In the genomic region with DNA sequence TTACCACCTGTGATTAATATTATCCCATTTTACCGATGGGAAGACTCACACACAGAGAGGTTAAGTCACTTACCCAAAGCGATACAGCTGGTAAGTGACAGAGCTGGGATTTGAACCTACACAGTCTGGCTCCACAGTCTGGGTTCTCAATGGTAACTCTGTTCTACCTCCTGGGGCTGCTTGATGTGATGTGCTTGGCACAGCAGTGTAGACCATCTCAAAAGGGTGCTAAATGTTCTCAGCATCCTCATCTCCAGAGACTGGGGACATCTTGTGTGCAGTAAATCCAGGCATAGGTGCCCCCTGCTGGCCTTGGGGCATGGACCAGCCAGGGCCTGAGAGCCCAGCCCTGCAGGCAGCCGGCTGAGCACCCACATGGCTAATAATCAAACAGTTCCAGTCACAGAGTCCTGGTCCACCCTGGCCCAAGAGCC, we compare ENCODE assay signal across 8 cellular contexts. TPM values are rescaled to one million over a fixed set of nuclear protein-coding genes. Genes with fewer than 3 reads are reported as not detected.
DNase-seq lines count a peak whose midpoint lies in the region; ATAC-seq and TF ChIP-seq lines count a peak whose summit lies in the region.

No MANE protein-coding gene starts in this region.

- ATAC-seq in HG02610 (IDR thresholded peaks at IDR 0.05; ENCODE audit: unreplicated experiment) (no peak), HG02759 (IDR thresholded peaks at IDR 0.05; ENCODE audit: unreplicated experiment) (no peak)

- no peak overlapping the region for H3K4me2 ChIP-seq in osteoblast (ENCODE audit: insufficient read depth, low read length)

- no peak overlapping the region for H2AFZ ChIP-seq in osteoblast (ENCODE audit: low read length)

- H3K4me3 ChIP-seq in foreskin fibroblast (ENCODE audit: low read depth in 1 of 2, low read length in 2 of 2) (no peak overlapping the region), osteoblast (ENCODE audit: insufficient read depth, low read length) (no peak overlapping the region)

- H4K20me1 ChIP-seq in osteoblast (ENCODE audit: insufficient read depth, low read length) = no peaks in the 10 kb centered on the region

- H3K9me3 ChIP-seq in osteoblast (ENCODE audit: low read depth, low read length) = no peaks in the 10 kb centered on the region

- H3K36me3 ChIP-seq in osteoblast (ENCODE audit: insufficient read depth, low read length) = no peaks in the 10 kb centered on the region

- TF ChIP-seq CTCF in foreskin fibroblast (IDR thresholded peaks at IDR 0.05; ENCODE audit: low read depth, low read length) = peak; percentile 75
- TF ChIP-seq CTCF in osteoblast (IDR thresholded peaks at IDR 0.05; ENCODE audit: extremely low read depth, low read depth, low read length) = peak; percentile 77

- H3K27me3 ChIP-seq in osteoblast (ENCODE audit: insufficient read depth, low read length) = peaks cover 7% of the 10 kb centered on the region

- H3K27ac ChIP-seq in osteoblast (ENCODE audit: low read depth, low read length) = no peak overlapping the region

- no peaks in the 10 kb centered on the region for H3K4me1 ChIP-seq in osteoblast (ENCODE audit: insufficient read depth, low read length)

- H3K79me2 ChIP-seq in osteoblast (ENCODE audit: insufficient read depth, low read length) = no peaks in the 10 kb centered on the region

- peak; percentile 61 for DNase-seq in activated CD4-positive, alpha-beta T cell treated with anti-CD3 and anti-CD28 coated beads for 48 hours
- no peak for DNase-seq in activated CD4-positive, alpha-beta T cell treated with anti-CD3 and anti-CD28 coated beads, Interleukin-2, amount 50 U/mL, for 4 hours
- peak; percentile 15 for DNase-seq in NCI-H1092 treated with DMSO at 0.1 percent for 48 hours (lab: John Stamatoyannopoulos, UW)
- peak; percentile 45 for DNase-seq in activated CD8-positive, alpha-beta memory T cell treated with anti-CD3 and anti-CD28 coated beads, Interleukin-2, amount 50 U/mL, for 4 hours
- peak; percentile 42 to 74 for DNase-seq in foreskin fibroblast
- peak; percentile 89 for DNase-seq in osteoblast (ENCODE audit: insufficient read length, low spot score, missing footprints)

RNA-seq across cellular contexts. Expression of a gene that starts 15.4 kb away (rescaled TPM):
- 17.7 and 24.6 TPM in 2 replicates for total RNA-seq in osteoblast

RNA-seq across cellular contexts. Expression of a gene that starts 25.6 kb away (rescaled TPM):
- not detected in 2 replicates for total RNA-seq in osteoblast

RNA-seq across cellular contexts. Expression of a gene that starts 52.1 kb away (rescaled TPM):
- not detected in 2 replicates for total RNA-seq in osteoblast

Comparison
In these comparisons a context has a peak if more than half of its experiments do, and no peak if none do; other contexts are left out.
1. DNase-seq: peak in activated CD4-positive, alpha-beta T cell treated with anti-CD3 and anti-CD28 coated beads for 48 hours (single experiment), NCI-H1092 treated with DMSO at 0.1 percent for 48 hours (single experiment), activated CD8-positive, alpha-beta memory T cell treated with anti-CD3 and anti-CD28 coated beads, Interleukin-2, amount 50 U/mL, for 4 hours (single experiment), foreskin fibroblast (2 of 2) and osteoblast (single experiment); none in activated CD4-positive, alpha-beta T cell treated with anti-CD3 and anti-CD28 coated beads, Interleukin-2, amount 50 U/mL, for 4 hours (0 of 2).